ENCODE assay signal across 9 cellular contexts in genomic region chr19:4279530-4280422, GRCh38. TPM values are rescaled to one million over a fixed set of nuclear protein-coding genes. Genes with fewer than 3 reads are reported as not detected.
A peak's percentile ranks its signal among the peaks of the same experiment; 100 is the strongest.
DNase-seq lines count a peak whose midpoint lies in the region; ATAC-seq, FAIRE-seq and TF ChIP-seq lines count a peak whose summit lies in the region.
"Had no signal": no experiment of that assay in that cellular context is flagged by ENCODE, and none has a peak within 500 bp of the region (broad histone marks: within the 10 kb centered on the region; RNA-seq: fewer than 3 reads in every experiment).

No MANE protein-coding gene starts in this region.

- no peak overlapping the region for H3K27ac ChIP-seq in ACC112 (ENCODE audit: low read depth, low read length)
- no peak overlapping the region for H3K27ac ChIP-seq in HUES48 (ENCODE audit: low read depth, low read length)
- H3K27ac ChIP-seq in small intestine (ENCODE audit: low read depth in 1 of 2, low read length in 1 of 2), result no peak overlapping the region

- H3K4me3 Mint-ChIP-seq in effector memory CD8-positive, alpha-beta T cell, result peak overlapping the region; percentile 11 to 71
- peak overlapping the region; percentile 78 for H3K4me3 Mint-ChIP-seq in neural crest cell

- no peak overlapping the region for H3K27ac Mint-ChIP-seq in effector memory CD8-positive, alpha-beta T cell
- H3K27ac Mint-ChIP-seq in neural crest cell (ENCODE audit: unreplicated experiment), result no peak overlapping the region

- TF ChIP-seq CTCF in neural crest cell (conservative IDR thresholded peaks at IDR 0.05), result no peak

- no peak overlapping the region for H3K9ac ChIP-seq in HUES48 (ENCODE audit: low read depth, low read length)

- H3K4me1 ChIP-seq in ACC112 (ENCODE audit: control insufficient read depth, insufficient read depth, low read length, unreplicated experiment) (no peaks in the 10 kb centered on the region), HUES48 (ENCODE audit: control insufficient read depth, insufficient read depth, low read length) (no peaks in the 10 kb centered on the region), small intestine (ENCODE audit: control insufficient read depth in 2 of 2, insufficient read depth in 1 of 2, low read depth in 1 of 2, low read length in 1 of 2) (no peaks in the 10 kb centered on the region)

- H3K4me3 ChIP-seq in ACC112 (ENCODE audit: low read depth, low read length) (peak overlapping the region; percentile 37; the same call in 1 of the 2 replicates), HUES48 (ENCODE audit: low read depth, low read length) (peak overlapping the region; percentile 72), small intestine (ENCODE audit: low read depth in 1 of 2, low read length in 2 of 2) (no peak overlapping the region)

- H3K36me3 ChIP-seq in ACC112 (ENCODE audit: insufficient read depth, low read length), result no peaks in the 10 kb centered on the region
- no peaks in the 10 kb centered on the region for H3K36me3 ChIP-seq in HUES48 (ENCODE audit: control insufficient read depth, insufficient read depth, low read length)
- no peaks in the 10 kb centered on the region for H3K36me3 ChIP-seq in small intestine (ENCODE audit: control insufficient read depth in 2 of 2, insufficient read depth in 2 of 2, low read length in 2 of 2)

- no peaks in the 10 kb centered on the region for H3K79me2 ChIP-seq in ACC112 (ENCODE audit: control insufficient read depth, insufficient read depth, low read length, unreplicated experiment)

- peaks cover 0 to 3% of the 10 kb centered on the region in 2 donors for H3K4me1 Mint-ChIP-seq in effector memory CD8-positive, alpha-beta T cell (ENCODE audit: low read depth in 2 of 2)
- H3K4me1 Mint-ChIP-seq in neural crest cell, result peaks cover 4% of the 10 kb centered on the region

- no peak for FAIRE-seq in small intestine (lab: Jason Lieb, UNC)

- WGBS in small intestine, 3 donors, result 4 to 11% (median 8%) methylated on average over 53 to 71 of the region's 71 CpGs

- DNase-seq in effector memory CD8-positive, alpha-beta T cell, result no peak
- DNase-seq in neural crest cell (ENCODE audit: low read depth, low spot score) (no peak), amniotic stem cell (lab: John Stamatoyannopoulos, UW) (no peak), small intestine (no peak)
- no peak for DNase-seq in stimulated activated CD4-positive, alpha-beta T cell treated with anti-CD3 and anti-CD28 coated beads, Interleukin-2, amount 100 ng/mL, for 24 hours
- DNase-seq: activated CD4-positive, alpha-beta T cell treated with anti-CD3 and anti-CD28 coated beads for 4 hours had no signal

- no peaks in the 10 kb centered on the region for H3K9me3 Mint-ChIP-seq in effector memory CD8-positive, alpha-beta T cell
- H3K9me3 Mint-ChIP-seq in neural crest cell, result no peaks in the 10 kb centered on the region

- no peaks in the 10 kb centered on the region for H3K36me3 Mint-ChIP-seq in effector memory CD8-positive, alpha-beta T cell (ENCODE audit: insufficient read depth)
- H3K36me3 Mint-ChIP-seq in neural crest cell (ENCODE audit: low read depth), result no peaks in the 10 kb centered on the region

- H3K9me3 ChIP-seq in HUES48 (ENCODE audit: control insufficient read depth, insufficient read depth, low read length), result no peaks in the 10 kb centered on the region
- H3K9me3 ChIP-seq in small intestine (ENCODE audit: control insufficient read depth, low read depth), result no peaks in the 10 kb centered on the region

- no peak overlapping the region for H2AFZ ChIP-seq in ACC112 (ENCODE audit: low read length, unreplicated experiment)

- peak; percentile 31 for ATAC-seq in effector memory CD8-positive, alpha-beta T cell (replicated peaks)
- ATAC-seq in HG03432 (IDR thresholded peaks at IDR 0.05; ENCODE audit: unreplicated experiment), result no peak

- H3K27me3 ChIP-seq in ACC112 (ENCODE audit: insufficient read depth, low read length) (peaks cover 37% of the 10 kb centered on the region), HUES48 (ENCODE audit: control insufficient read depth, insufficient read depth, low read length) (peaks cover 40% of the 10 kb centered on the region), small intestine (ENCODE audit: control insufficient read depth in 2 of 2, insufficient read depth in 2 of 2, low read length in 2 of 2) (peaks cover 11 to 16% of the 10 kb centered on the region in 2 donors)

- peaks cover 11 to 44% of the 10 kb centered on the region in 2 donors for H3K27me3 Mint-ChIP-seq in effector memory CD8-positive, alpha-beta T cell
- peaks cover 74% of the 10 kb centered on the region for H3K27me3 Mint-ChIP-seq in neural crest cell (ENCODE audit: low read depth)

RNA-seq across cellular contexts. Expression of gene SHD, which starts 0.7 kb away (rescaled TPM):
- total RNA-seq in neural crest cell, result 2.7 and 4.5 TPM in 2 replicates
- 10 to 100 TPM in 2 of 3 donors, 1 to 10 TPM in 1; 8.4 to 25.7 (median 12.7) TPM for polyA plus RNA-seq in small intestine

RNA-seq across cellular contexts. Expression of gene TMIGD2, which starts 22.4 kb away (rescaled TPM):
- total RNA-seq in neural crest cell, result not detected in 2 replicates
- polyA plus RNA-seq in small intestine, result 1 to 10 TPM; 1.2 to 6.2 (median 4.0) TPM

RNA-seq across cellular contexts. Expression of gene FSD1, which starts 24.6 kb away (rescaled TPM):
- 51.9 and 53.5 TPM in 2 replicates for total RNA-seq in neural crest cell
- polyA plus RNA-seq in small intestine, result 1 to 10 TPM; 1.8 to 3.2 (median 2.2) TPM

RNA-seq across cellular contexts. Expression of gene YJU2, which starts 32.9 kb away (rescaled TPM):
- 22.9 and 24.9 TPM in 2 replicates for total RNA-seq in neural crest cell
- 10 to 100 TPM; 27.3 to 31.0 (median 30.8) TPM for polyA plus RNA-seq in small intestine

RNA-seq across cellular contexts. Expression of gene EBI3, which starts 50.5 kb away (rescaled TPM):
- not detected in 2 replicates for total RNA-seq in neural crest cell
- 1 to 10 TPM in 2 of 3 donors, under 1 TPM in 1; 0.89 to 6.2 (median 3.5) TPM for polyA plus RNA-seq in small intestine

Comparison
In these comparisons a context has a peak if more than half of its experiments do, and no peak if none do; other contexts are left out.
1. H3K4me3 ChIP-seq: peak in ACC112 (single experiment) and HUES48 (single experiment); none in small intestine (0 of 2).